ENCODE assay signal across 15 cellular contexts in the genomic region with DNA sequence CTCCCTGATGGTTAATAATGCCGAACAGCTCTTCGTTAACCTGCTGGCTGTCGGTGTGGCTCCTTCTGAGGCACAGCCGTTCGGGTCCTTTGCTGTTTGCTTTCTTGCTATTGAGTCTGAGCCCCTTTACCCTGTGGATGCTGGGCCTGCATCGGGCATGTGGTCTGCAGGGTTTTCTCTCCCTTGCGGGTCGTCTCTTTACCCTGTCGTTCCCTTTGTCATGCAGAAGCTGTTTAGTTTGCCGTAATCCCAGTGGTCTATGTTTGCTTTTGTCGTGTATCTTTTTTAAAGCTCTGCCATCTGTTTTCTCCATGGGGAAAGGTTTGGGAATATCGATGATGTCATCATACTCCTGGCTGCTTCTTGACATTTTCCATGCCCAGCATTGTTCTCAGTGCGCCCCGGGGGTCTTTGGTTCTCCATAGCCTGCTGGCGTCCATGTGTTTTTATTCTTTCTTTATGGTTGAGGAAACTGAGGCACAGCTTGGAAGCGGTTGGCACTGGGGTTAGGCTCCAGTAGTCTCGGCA.
DNase-seq lines count a peak whose midpoint lies in the region; ATAC-seq and TF ChIP-seq lines count a peak whose summit lies in the region.
"Had no signal": no experiment of that assay in that cellular context is flagged by ENCODE, and none has a peak within 500 bp of the region (broad histone marks: within the 10 kb centered on the region; RNA-seq: fewer than 3 reads in every experiment).

No MANE protein-coding gene starts in this region.

- H3K4me1 Mint-ChIP-seq in brain (peaks cover 47% of the 10 kb centered on the region), progenitor cell of endocrine pancreas (ENCODE audit: low read depth) (peaks cover 13% of the 10 kb centered on the region)

- TF ChIP-seq CTCF in brain (conservative IDR thresholded peaks at IDR 0.05) (no peak), progenitor cell of endocrine pancreas (IDR thresholded peaks at IDR 0.05; ENCODE audit: unreplicated experiment) (no peak)

- H3K9me3 Mint-ChIP-seq in brain (peaks cover 0 to 6% (median 0%) of the 10 kb centered on the region in 5 experiments), progenitor cell of endocrine pancreas (ENCODE audit: low read depth) (no peaks in the 10 kb centered on the region)
- H3K9me3 Mint-ChIP-seq: HFFc6 had no signal

- DNase-seq in NCI-H1694 treated with DMSO at 0.1 percent for 48 hours (lab: John Stamatoyannopoulos, UW) (peak; percentile 49), NCI-H1694 (lab: John Stamatoyannopoulos, UW) (no peak), NCI-H2171 treated with DMSO at 0.1 percent for 48 hours (lab: John Stamatoyannopoulos, UW) (peak; percentile 93), progenitor cell of endocrine pancreas (ENCODE audit: low spot score, unreplicated experiment) (no peak), NCI-H128 (lab: John Stamatoyannopoulos, UW; ENCODE audit: unreplicated experiment) (no peak)
- no peak for DNase-seq in activated naive CD4-positive, alpha-beta T cell (lab: John Stamatoyannopoulos, UW)
- DNase-seq: EL, HFFc6, NCI-H187, NCI-H524, OCI-M1, RPMI8226, SJCRH30 had no signal

- no peaks in the 10 kb centered on the region for H3K27me3 Mint-ChIP-seq in brain
- H3K27me3 Mint-ChIP-seq in progenitor cell of endocrine pancreas = no peaks in the 10 kb centered on the region

- no peak for ATAC-seq in GM21717 (IDR thresholded peaks at IDR 0.05; ENCODE audit: unreplicated experiment)

- peak overlapping the region; percentile 40 to 92 (median 54) for H3K27ac Mint-ChIP-seq in brain
- H3K27ac Mint-ChIP-seq in progenitor cell of endocrine pancreas = peak overlapping the region; percentile 60
- H3K27ac Mint-ChIP-seq: HFFc6 had no signal

- H3K36me3 Mint-ChIP-seq in brain = peaks cover 11% of the 10 kb centered on the region
- peaks cover 4% of the 10 kb centered on the region for H3K36me3 Mint-ChIP-seq in progenitor cell of endocrine pancreas (ENCODE audit: insufficient read depth)

- H3K4me3 Mint-ChIP-seq in brain = peak overlapping the region in 2 of 5 experiments; percentile 11 to 17
- H3K4me3 Mint-ChIP-seq in progenitor cell of endocrine pancreas (ENCODE audit: low read depth) = no peak overlapping the region
- H3K4me3 Mint-ChIP-seq: HFFc6 had no signal

Comparison
In these comparisons a context has a peak if more than half of its experiments do, and no peak if none do; other contexts are left out.
1. DNase-seq: peak in NCI-H1694 treated with DMSO at 0.1 percent for 48 hours (single experiment) and NCI-H2171 treated with DMSO at 0.1 percent for 48 hours (single experiment); none in NCI-H1694 (single experiment), progenitor cell of endocrine pancreas (single experiment), NCI-H128 (single experiment) and activated naive CD4-positive, alpha-beta T cell (0 of 4).